Comparison of ENCODE assay signal across 14 cellular contexts in the genomic region with DNA sequence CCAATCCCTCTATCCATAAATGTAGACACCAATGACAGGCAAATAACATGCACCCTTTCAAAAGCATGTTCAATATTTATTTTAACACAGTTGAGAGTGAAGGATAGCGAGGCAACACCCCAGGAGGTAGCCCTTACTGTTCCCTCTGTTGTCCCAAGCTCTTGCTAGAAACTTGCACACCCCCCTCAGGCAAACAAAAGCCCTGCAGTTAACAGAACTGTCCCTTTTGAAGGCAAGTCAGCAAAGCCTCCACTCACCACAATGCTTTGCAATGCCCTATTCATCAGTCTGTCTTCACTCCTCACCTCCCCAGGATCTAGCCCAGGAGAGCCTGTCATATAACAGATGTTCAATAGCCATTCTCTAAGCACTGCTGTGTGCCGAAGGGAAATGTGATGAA. TPM values are rescaled to one million over a fixed set of nuclear protein-coding genes. Genes with fewer than 3 reads are reported as not detected.
A peak's percentile ranks its signal among the peaks of the same experiment; 100 is the strongest.
DNase-seq lines count a peak whose midpoint lies in the region; ATAC-seq and TF ChIP-seq lines count a peak whose summit lies in the region.
"Had no signal": no experiment of that assay in that cellular context is flagged by ENCODE, and none has a peak within 500 bp of the region (broad histone marks: within the 10 kb centered on the region; RNA-seq: fewer than 3 reads in every experiment).

No MANE protein-coding gene starts in this region.

- no peaks in the 10 kb centered on the region for H3K27me3 Mint-ChIP-seq in activated T-cell treated with anti-CD3 and anti-CD28 coated beads, Interleukin-2, amount 50 U/mL, for 72 hours (ENCODE audit: low read depth)
- peaks cover 0 to 5% (median 3%) of the 10 kb centered on the region in 3 donors for H3K27me3 Mint-ChIP-seq in CD14-positive monocyte (ENCODE audit: low read depth in 3 of 3)
- H3K27me3 Mint-ChIP-seq: CD4-positive, alpha-beta T cell had no signal

- H3K36me3 ChIP-seq in Loucy (ENCODE audit: insufficient read depth, low read length) (no peaks in the 10 kb centered on the region), mammary epithelial cell (ENCODE audit: insufficient read depth, low read length) (no peaks in the 10 kb centered on the region), testis (ENCODE audit: low read depth, missing control alignments) (no peaks in the 10 kb centered on the region)
- H3K36me3 ChIP-seq: thoracic aorta had no signal

- no peaks in the 10 kb centered on the region for H3K27me3 ChIP-seq in Loucy (ENCODE audit: insufficient read depth, low read length, poor library complexity, severe bottlenecking)
- H3K27me3 ChIP-seq in mammary epithelial cell (ENCODE audit: insufficient read depth, low read length), result no peaks in the 10 kb centered on the region
- no peaks in the 10 kb centered on the region for H3K27me3 ChIP-seq in testis

- no TSS peak for BruUV-seq in mammary epithelial cell (replicated peaks; lab: Mats Ljungman, UMichigan)

- no peak overlapping the region for H3K27ac ChIP-seq in mammary epithelial cell (ENCODE audit: insufficient read depth, low read depth, low read length)
- no peak overlapping the region for H3K27ac ChIP-seq in testis
- H3K27ac ChIP-seq: thoracic aorta had no signal

- peaks cover 9% of the 10 kb centered on the region for H4K20me1 ChIP-seq in Loucy (ENCODE audit: insufficient read depth, low read length, poor library complexity, severe bottlenecking)
- no peaks in the 10 kb centered on the region for H4K20me1 ChIP-seq in mammary epithelial cell (ENCODE audit: insufficient read depth, low read length)

- TF ChIP-seq POLR2A in testis (IDR thresholded peaks at IDR 0.05), result no peak

- TF ChIP-seq CTCF in Loucy (conservative IDR thresholded peaks at IDR 0.05; ENCODE audit: low read length) (peak; percentile 47), mammary epithelial cell (conservative IDR thresholded peaks at IDR 0.05 in 1 of 2, IDR thresholded peaks at IDR 0.05 in 1 of 2; ENCODE audit: extremely low read depth in 1 of 2, insufficient read depth in 1 of 2, low read depth in 1 of 2, low read length in 2 of 2) (peak in 1 of 2 donors; percentile 18), testis (IDR thresholded peaks at IDR 0.05) (no peak), CD14-positive monocyte (IDR thresholded peaks at IDR 0.05) (no peak)

- no peaks in the 10 kb centered on the region for H3K9me2 ChIP-seq in Loucy (replicated peaks; ENCODE audit: low read depth, low read length)

- no peaks in the 10 kb centered on the region for H3K36me3 Mint-ChIP-seq in activated T-cell treated with anti-CD3 and anti-CD28 coated beads, Interleukin-2, amount 50 U/mL, for 72 hours (ENCODE audit: insufficient read depth in 2 of 2)
- no peaks in the 10 kb centered on the region for H3K36me3 Mint-ChIP-seq in CD14-positive monocyte

- H3F3A ChIP-seq in Loucy (ENCODE audit: low read depth), result no peaks in the 10 kb centered on the region

- H3K9ac ChIP-seq in Loucy (ENCODE audit: low read depth, low read length, poor library complexity, severe bottlenecking), result no peak overlapping the region
- no peak overlapping the region for H3K9ac ChIP-seq in mammary epithelial cell (ENCODE audit: insufficient read depth, low read length)

- dilution Hi-C loops in mammary epithelial cell (cut with HindIII; ENCODE audit: low sequenced_read_pairs), result no loop called here

- no peaks in the 10 kb centered on the region for H3K9me3 Mint-ChIP-seq in activated T-cell treated with anti-CD3 and anti-CD28 coated beads, Interleukin-2, amount 50 U/mL, for 72 hours
- H3K9me3 Mint-ChIP-seq in CD14-positive monocyte, result no peaks in the 10 kb centered on the region
- H3K9me3 Mint-ChIP-seq: CD4-positive, alpha-beta T cell; nephron had no signal

- 0 out of 2 replicates have a peak overlapping the region, but pooled peaks have one; percentile 6 for H2AFZ ChIP-seq in Loucy (ENCODE audit: low read length)
- H2AFZ ChIP-seq in mammary epithelial cell (ENCODE audit: low read depth, low read length), result no peak overlapping the region

- peak; percentile 24 to 26 for DNase-seq in activated T-cell treated with anti-CD3 and anti-CD28 coated beads, Interleukin-2, amount 50 U/mL, for 72 hours
- DNase-seq in activated T-cell treated with anti-CD3 and anti-CD28 coated beads for 4 hours (no peak), mammary epithelial cell (peak; percentile 3), testis (peak; percentile 47), CD14-positive monocyte (ENCODE audit: low spot score) (no peak), GOT3 (lab: John Stamatoyannopoulos, UW) (no peak), NCI-H1436 (lab: John Stamatoyannopoulos, UW) (no peak)
- DNase-seq: activated effector memory CD4-positive, alpha-beta T cell treated with Interleukin-2 at 50 U/mL for 16 hours; CD4-positive, alpha-beta T cell; NCI-H2171 treated with DMSO at 0.1 percent for 48 hours; stimulated activated CD4-positive, alpha-beta T cell treated with anti-CD3 and anti-CD28 coated beads, Interleukin-2, amount 100 ng/mL, for 48 hours had no signal

- in situ Hi-C loops in mammary epithelial cell (cut with MboI; ENCODE audit: low sequenced_read_pairs in 2 of 2), result loop anchor here (10.0 kb wide), 2 partner anchors 183 to 193 kb away; no protein-coding TSS in a partner anchor

- no peak overlapping the region for H3K4me3 ChIP-seq in Loucy (ENCODE audit: low read length, poor library complexity, severe bottlenecking)
- no peak overlapping the region for H3K4me3 ChIP-seq in mammary epithelial cell (replicated peaks in 1 of 3; ENCODE audit: insufficient read depth in 1 of 3, low read depth in 2 of 3, low read length in 3 of 3)
- H3K4me3 ChIP-seq in testis, result no peak overlapping the region
- H3K4me3 ChIP-seq: thoracic aorta had no signal

- CTCF ChIA-PET in mammary epithelial cell (lab: Charles Lee; ENCODE audit: low non-redundant PET), result no interaction called here

- no peak overlapping the region for H3K4me2 ChIP-seq in Loucy (ENCODE audit: low read depth, low read length, poor library complexity, severe bottlenecking)
- no peak overlapping the region for H3K4me2 ChIP-seq in mammary epithelial cell (ENCODE audit: insufficient read depth, low read depth, low read length)

- peaks cover 11% of the 10 kb centered on the region for H3K79me2 ChIP-seq in Loucy (ENCODE audit: insufficient read depth, low read length)
- peaks cover 15% of the 10 kb centered on the region for H3K79me2 ChIP-seq in mammary epithelial cell (ENCODE audit: insufficient read depth, low read length)

- ATAC-seq in activated T-cell treated with anti-CD3 and anti-CD28 coated beads, Interleukin-2, amount 50 U/mL, for 72 hours (replicated peaks in 1 of 2), result no peak

- WGBS in mammary epithelial cell (ENCODE audit: low coverage, missing lambda C conversion rate), result 72% methylated on average over 2 of the region's 2 CpGs
- 48 to 57% methylated on average over 2 of the region's 2 CpGs for WGBS in testis, 2 donors

- no peaks in the 10 kb centered on the region for H3K9me3 ChIP-seq in Loucy (ENCODE audit: insufficient read depth, low read depth, low read length)
- no peaks in the 10 kb centered on the region for H3K9me3 ChIP-seq in mammary epithelial cell (replicated peaks; ENCODE audit: insufficient read depth, low read length)
- H3K9me3 ChIP-seq in testis, result no peaks in the 10 kb centered on the region
- H3K9me3 ChIP-seq: thoracic aorta had no signal

- H3K4me1 Mint-ChIP-seq in activated T-cell treated with anti-CD3 and anti-CD28 coated beads, Interleukin-2, amount 50 U/mL, for 72 hours (ENCODE audit: low read depth), result peaks cover 23% of the 10 kb centered on the region
- H3K4me1 Mint-ChIP-seq in CD14-positive monocyte, result peaks cover 11% of the 10 kb centered on the region

- no peak overlapping the region for H3K27ac Mint-ChIP-seq in activated T-cell treated with anti-CD3 and anti-CD28 coated beads, Interleukin-2, amount 50 U/mL, for 72 hours
- H3K27ac Mint-ChIP-seq in CD14-positive monocyte, result peak overlapping the region in 2 of 7 donors; percentile 3 to 26
- H3K27ac Mint-ChIP-seq: CD4-positive, alpha-beta T cell; nephron had no signal

- intact Hi-C loops in mammary epithelial cell (cut with micrococcal nuclease), result loop anchor here (5.0 kb wide), 1 partner anchor 164 kb away; a partner anchor contains a TSS
- intact Hi-C loops in testis (cut with DNase I; ENCODE audit: low total_unique reads), result loop anchor here (5.0 to 10.0 kb wide), 2 partner anchors 193 to 331 kb away; no protein-coding TSS in a partner anchor
- intact Hi-C loops in CD14-positive monocyte (cut with micrococcal nuclease), result loop anchor here in 1 of 2 donors (5.0 kb wide), 2 partner anchors 131 to 346 kb away; a partner anchor contains a TSS

- H3K4me1 ChIP-seq in Loucy (ENCODE audit: insufficient read depth, low read length, poor library complexity, severe bottlenecking), result peaks cover 12% of the 10 kb centered on the region
- no peaks in the 10 kb centered on the region for H3K4me1 ChIP-seq in mammary epithelial cell (ENCODE audit: insufficient read depth, low read length)
- peaks cover 15% of the 10 kb centered on the region for H3K4me1 ChIP-seq in testis

- no peak overlapping the region for H3K4me3 Mint-ChIP-seq in activated T-cell treated with anti-CD3 and anti-CD28 coated beads, Interleukin-2, amount 50 U/mL, for 72 hours
- H3K4me3 Mint-ChIP-seq in CD14-positive monocyte, result no peak overlapping the region
- H3K4me3 Mint-ChIP-seq: CD4-positive, alpha-beta T cell; nephron had no signal

RNA-seq across cellular contexts. Expression of a gene that starts 3.5 kb away (rescaled TPM):
- 10 to 100 TPM; 28.6 to 30.8 TPM for total RNA-seq in activated T-cell treated with anti-CD3 and anti-CD28 coated beads, Interleukin-2, amount 50 U/mL, for 72 hours
- total RNA-seq in mammary epithelial cell, result 10 to 100 TPM; 19.9 to 32.2 TPM
- 13.1 TPM for polyA plus RNA-seq in mammary epithelial cell
- polyA minus RNA-seq in mammary epithelial cell, result 4.2 TPM
- total RNA-seq in testis, result 10 to 100 TPM; 51.5 to 64.1 TPM
- 39.7 TPM for polyA plus RNA-seq in testis (ENCODE audit: insufficient read depth, low read depth, low replicate concordance)
- polyA plus RNA-seq in CD14-positive monocyte, result 10 to 100 TPM; 13.7 to 19.3 TPM

RNA-seq across cellular contexts. Expression of a gene that starts 44.3 kb away (rescaled TPM):
- 10 to 100 TPM; 19.5 to 19.6 TPM for total RNA-seq in activated T-cell treated with anti-CD3 and anti-CD28 coated beads, Interleukin-2, amount 50 U/mL, for 72 hours
- total RNA-seq in mammary epithelial cell (10 to 100 TPM; 18.7 to 23.8 TPM), testis (10 to 100 TPM; 44.0 to 51.2 TPM)
- polyA plus RNA-seq in mammary epithelial cell (17.3 TPM), testis (ENCODE audit: insufficient read depth, low read depth, low replicate concordance) (13.5 TPM), CD14-positive monocyte (10 to 100 TPM; 10.4 to 10.7 TPM)
- 17.6 TPM for polyA minus RNA-seq in mammary epithelial cell

Comparison
In these comparisons a context has a peak if more than half of its experiments do, and no peak if none do; other contexts are left out.
1. DNase-seq: peak in activated T-cell treated with anti-CD3 and anti-CD28 coated beads, Interleukin-2, amount 50 U/mL, for 72 hours (2 of 2), mammary epithelial cell (single experiment) and testis (single experiment); none in activated T-cell treated with anti-CD3 and anti-CD28 coated beads for 4 hours (single experiment), CD14-positive monocyte (single experiment), GOT3 (single experiment) and NCI-H1436 (single experiment).